ENCODE assay signal across 10 cellular contexts in the genomic region with DNA sequence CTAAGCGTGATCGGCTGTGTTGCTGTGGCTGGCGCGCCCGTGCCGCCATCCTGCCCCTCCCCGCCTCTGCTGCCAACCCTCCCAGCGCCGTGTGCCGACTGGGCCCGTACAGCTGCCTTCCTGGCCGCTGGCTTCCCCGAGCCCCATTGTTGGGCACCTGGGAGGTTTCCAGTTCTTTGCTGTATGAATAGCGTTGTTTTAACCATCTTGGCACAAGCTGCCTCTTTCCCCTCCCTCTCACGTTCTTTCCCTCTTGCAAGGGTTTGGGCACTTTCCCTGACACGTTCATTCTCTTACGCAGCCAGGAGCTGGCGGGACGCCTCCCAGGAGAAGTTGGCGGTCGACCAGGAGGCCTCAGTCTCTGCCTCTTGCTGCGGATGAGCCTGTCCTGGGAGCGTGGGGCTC.
DNase-seq lines count a peak whose midpoint lies in the region; ATAC-seq and TF ChIP-seq lines count a peak whose summit lies in the region.
"Had no signal": no experiment of that assay in that cellular context is flagged by ENCODE, and none has a peak within 500 bp of the region (broad histone marks: within the 10 kb centered on the region; RNA-seq: fewer than 3 reads in every experiment).

No MANE protein-coding gene starts in this region.

- no peaks in the 10 kb centered on the region for H3K27me3 ChIP-seq in BLaER1

- DNase-seq in NCI-H446 treated with DMSO at 0.1 percent for 48 hours (lab: John Stamatoyannopoulos, UW) = peak; percentile 96
- DNase-seq in fibroblast of pulmonary artery (ENCODE audit: low read depth) = peak; percentile 85
- DNase-seq in pons (ENCODE audit: low spot score) = peak; percentile 74
- no peak for DNase-seq in HEK293T (ENCODE audit: extremely low spot score)
- no peak for DNase-seq in NOMO-1 treated with DMSO at 0.1 percent for 48 hours (lab: John Stamatoyannopoulos, UW; ENCODE audit: unreplicated experiment)
- no peak for DNase-seq in NCI-H2171 treated with DMSO at 0.1 percent for 48 hours (lab: John Stamatoyannopoulos, UW)
- DNase-seq: Caco-2, Karpas-422 had no signal

- H3K4me3 ChIP-seq in BLaER1 = no peak overlapping the region
- no peak overlapping the region for H3K4me3 ChIP-seq in fibroblast of pulmonary artery (replicated peaks; ENCODE audit: low read depth, low read length)

- POLR2A ChIA-PET in HEK293T (lab: Yijun Ruan, JAX) = interaction anchor here (0.7 kb wide), 1 partner anchor 16 kb away, joined by 3 read pairs; no protein-coding TSS in a partner anchor

- peak overlapping the region; percentile 63 for H3K4me2 ChIP-seq in BLaER1

- peaks cover 5% of the 10 kb centered on the region; the same call in 1 of the 2 replicates for H3K9me3 ChIP-seq in BLaER1

- no peak overlapping the region for H3K9ac ChIP-seq in BLaER1

- TF ChIP-seq CTCF in fibroblast of pulmonary artery (IDR thresholded peaks at IDR 0.05; ENCODE audit: low read length, missing control alignments) = no peak

- no peak for ATAC-seq in HG03159 (IDR thresholded peaks at IDR 0.05; ENCODE audit: unreplicated experiment)

- H3K27ac ChIP-seq in BLaER1 = no peak overlapping the region

- CTCF ChIA-PET in HEK293T (lab: Yijun Ruan, JAX) = no interaction called here

- no peaks in the 10 kb centered on the region for H4K20me1 ChIP-seq in BLaER1

- peaks cover 65% of the 10 kb centered on the region for H3K4me1 ChIP-seq in BLaER1
- H3K4me1 ChIP-seq: Caco-2 had no signal

- no peaks in the 10 kb centered on the region for H3K36me3 ChIP-seq in BLaER1

TF ChIP-seq in HEK293T, 16 proteins besides CTCF, POLR2A, EP300 and RAD21:
- TF ChIP-seq SUZ12 (IDR thresholded peaks at IDR 0.05) (no peak), CTBP1 (IDR thresholded peaks at IDR 0.05; ENCODE audit: borderline replicate concordance) (no peak), FOXK2 (IDR thresholded peaks at IDR 0.05) (no peak), L3MBTL2 (conservative IDR thresholded peaks at IDR 0.05) (no peak), ELF4 (IDR thresholded peaks at IDR 0.05) (no peak), SP1 (IDR thresholded peaks at IDR 0.05) (no peak), ZNF384 (IDR thresholded peaks at IDR 0.05) (no peak), HDGF (IDR thresholded peaks at IDR 0.05; ENCODE audit: borderline replicate concordance) (no peak), BHLHE40 (IDR thresholded peaks at IDR 0.05; ENCODE audit: borderline replicate concordance) (no peak), NFRKB (IDR thresholded peaks at IDR 0.05) (no peak), TARDBP (IDR thresholded peaks at IDR 0.05) (no peak), FOXA1 (IDR thresholded peaks at IDR 0.05) (no peak), LEF1 (IDR thresholded peaks at IDR 0.05; ENCODE audit: borderline replicate concordance) (no peak)
- TF ChIP-seq, protein P1, sequence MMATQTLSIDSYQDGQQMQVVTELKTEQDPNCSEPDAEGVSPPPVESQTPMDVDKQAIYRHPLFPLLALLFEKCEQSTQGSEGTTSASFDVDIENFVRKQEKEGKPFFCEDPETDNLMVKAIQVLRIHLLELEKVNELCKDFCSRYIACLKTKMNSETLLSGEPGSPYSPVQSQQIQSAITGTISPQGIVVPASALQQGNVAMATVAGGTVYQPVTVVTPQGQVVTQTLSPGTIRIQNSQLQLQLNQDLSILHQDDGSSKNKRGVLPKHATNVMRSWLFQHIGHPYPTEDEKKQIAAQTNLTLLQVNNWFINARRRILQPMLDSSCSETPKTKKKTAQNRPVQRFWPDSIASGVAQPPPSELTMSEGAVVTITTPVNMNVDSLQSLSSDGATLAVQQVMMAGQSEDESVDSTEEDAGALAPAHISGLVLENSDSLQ (IDR thresholded peaks at IDR 0.05) = no peak

Comparison
In these comparisons a context has a peak if more than half of its experiments do, and no peak if none do; other contexts are left out.
1. DNase-seq: peak in NCI-H446 treated with DMSO at 0.1 percent for 48 hours (single experiment), fibroblast of pulmonary artery (single experiment) and pons (single experiment); none in HEK293T (single experiment), NOMO-1 treated with DMSO at 0.1 percent for 48 hours (single experiment) and NCI-H2171 treated with DMSO at 0.1 percent for 48 hours (single experiment).